Comparison of ENCODE assay signal across 15 cellular contexts in the genomic region with DNA sequence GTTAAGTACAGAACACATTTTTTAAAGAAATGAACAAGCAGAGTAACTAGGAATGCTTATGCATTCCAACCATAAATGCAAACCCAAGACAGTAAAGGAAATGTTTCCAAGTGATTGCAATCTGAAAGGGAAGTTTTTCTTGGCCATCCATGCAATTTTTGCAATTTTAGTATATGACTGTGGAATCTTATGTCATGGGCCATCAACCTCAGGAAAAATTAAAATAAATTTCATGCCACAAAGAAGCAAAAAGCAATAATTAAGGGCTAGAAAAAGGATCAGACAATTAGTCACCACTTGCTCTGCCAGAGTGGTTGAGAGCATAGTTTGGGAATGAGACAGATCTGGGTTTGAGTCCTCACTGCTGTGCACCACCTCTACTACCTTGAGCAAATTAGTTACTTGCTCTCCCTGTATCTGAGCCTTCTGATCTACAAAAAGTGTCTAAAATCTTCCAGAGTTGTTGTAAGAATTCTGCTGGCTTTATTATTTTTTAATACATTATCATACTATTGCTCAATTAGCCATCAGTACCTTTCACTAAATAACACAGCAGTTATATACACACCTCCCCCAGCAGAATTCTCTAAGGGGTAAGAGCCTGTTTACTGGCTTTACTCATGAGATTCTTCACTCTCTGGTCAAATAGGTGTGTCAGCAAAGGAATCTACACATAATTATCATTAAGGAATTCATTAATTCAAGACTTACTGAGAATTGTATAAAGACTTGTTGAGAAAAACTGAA. TPM values are rescaled to one million over a fixed set of nuclear protein-coding genes. Genes with fewer than 3 reads are reported as not detected.
DNase-seq lines count a peak whose midpoint lies in the region; ATAC-seq, FAIRE-seq and TF ChIP-seq lines count a peak whose summit lies in the region.
"Had no signal": no experiment of that assay in that cellular context is flagged by ENCODE, and none has a peak within 500 bp of the region (broad histone marks: within the 10 kb centered on the region; RNA-seq: fewer than 3 reads in every experiment).

No MANE protein-coding gene starts in this region.

- CTCF ChIA-PET in SK-N-SH (lab: Yijun Ruan, JAX): interaction anchor here (0.6 kb wide), 1 partner anchor 337 kb away, joined by 3 read pairs; no protein-coding TSS in a partner anchor

- DNase-seq in GM04503 (ENCODE audit: low read depth) (peak; percentile 95), SK-N-SH (no peak), fibroblast of mammary gland (ENCODE audit: low read depth) (peak; percentile 93), retinal pigment epithelial cell (ENCODE audit: low read depth) (peak; percentile 78), COLO829 (ENCODE audit: low spot score) (no peak), frontal cortex (ENCODE audit: low spot score in 2 of 2) (no peak), DMS79 (lab: John Stamatoyannopoulos, UW) (no peak)
- DNase-seq: activated CD4-positive, alpha-beta T cell treated with anti-CD3 and anti-CD28 coated beads, Interleukin-2, amount 50 U/mL, for 48 hours; naive thymus-derived CD8-positive, alpha-beta T cell; NCI-H2171 treated with DMSO at 0.1 percent for 48 hours; sigmoid colon had no signal

- no peak for FAIRE-seq in frontal cortex (lab: Jason Lieb, UNC)
- FAIRE-seq: islet of Langerhans had no signal

- H2AFZ ChIP-seq in SK-N-SH (ENCODE audit: low read depth): peak overlapping the region; percentile 8; the same call in 1 of the 2 replicates

- H3K4me1 ChIP-seq in SK-N-SH (ENCODE audit: control insufficient read depth in 1 of 2, insufficient read depth in 2 of 2, low read depth in 1 of 2, low read length in 1 of 2) (peaks cover 0 to 44% of the 10 kb centered on the region in 2 experiments), gastroesophageal sphincter (no peaks in the 10 kb centered on the region)
- H3K4me1 ChIP-seq: sigmoid colon had no signal

- H3K36me3 ChIP-seq in SK-N-SH (replicated peaks in 1 of 2; ENCODE audit: control insufficient read depth in 1 of 2, insufficient read depth in 2 of 2, low read length in 1 of 2): no peaks in the 10 kb centered on the region
- H3K36me3 ChIP-seq in gastroesophageal sphincter: no peaks in the 10 kb centered on the region
- H3K36me3 ChIP-seq: sigmoid colon, thoracic aorta had no signal

- TF ChIP-seq EP300 in SK-N-SH (IDR thresholded peaks at IDR 0.05; ENCODE audit: borderline replicate concordance in 1 of 2, low read depth in 1 of 2, low read length in 1 of 2): peak; percentile 85 to 100
- TF ChIP-seq EP300 in gastroesophageal sphincter (IDR thresholded peaks at IDR 0.05): no peak

- TF ChIP-seq RAD21 in SK-N-SH (IDR thresholded peaks at IDR 0.05; ENCODE audit: low read length): no peak

- H3K4me3 ChIP-seq in SK-N-SH (ENCODE audit: low read depth in 2 of 2, low read length in 1 of 2) (no peak overlapping the region), fibroblast of mammary gland (ENCODE audit: control insufficient read depth, low read depth, low read length) (no peak overlapping the region), retinal pigment epithelial cell (ENCODE audit: low read length) (no peak overlapping the region), gastroesophageal sphincter (no peak overlapping the region)
- H3K4me3 ChIP-seq: sigmoid colon, thoracic aorta had no signal

- no peak for ATAC-seq in gastroesophageal sphincter
- ATAC-seq: esophagus mucosa; naive thymus-derived CD8-positive, alpha-beta T cell had no signal

- H3K9me2 ChIP-seq in SK-N-SH: no peaks in the 10 kb centered on the region

- H3K79me2 ChIP-seq in SK-N-SH (ENCODE audit: insufficient read depth): 0 out of 2 replicates have a peak, but pooled peaks cover 6% of the 10 kb centered on the region

- no peak for TF ChIP-seq POLR2A in gastroesophageal sphincter (IDR thresholded peaks at IDR 0.05)

- TF ChIP-seq CTCF in SK-N-SH (IDR thresholded peaks at IDR 0.05): no peak
- no peak for TF ChIP-seq CTCF in fibroblast of mammary gland (conservative IDR thresholded peaks at IDR 0.05; ENCODE audit: control insufficient read depth, insufficient read depth, low read depth, low read length)
- TF ChIP-seq CTCF in retinal pigment epithelial cell (conservative IDR thresholded peaks at IDR 0.05; ENCODE audit: low read depth, low read length): no peak
- TF ChIP-seq CTCF in gastroesophageal sphincter (IDR thresholded peaks at IDR 0.05): no peak

- H3K9me3 ChIP-seq in SK-N-SH (no peaks in the 10 kb centered on the region), gastroesophageal sphincter (no peaks in the 10 kb centered on the region)
- H3K9me3 ChIP-seq: sigmoid colon, thoracic aorta had no signal

- H3K27me3 ChIP-seq in SK-N-SH (ENCODE audit: insufficient read depth): no peaks in the 10 kb centered on the region
- no peaks in the 10 kb centered on the region for H3K27me3 ChIP-seq in gastroesophageal sphincter
- H3K27me3 ChIP-seq: sigmoid colon had no signal

- H3K27ac ChIP-seq in SK-N-SH (ENCODE audit: low read depth in 2 of 2, low read length in 1 of 2) (peak overlapping the region; percentile 78 to 94; a peak in 3 of 4 replicates), gastroesophageal sphincter (no peak overlapping the region)
- H3K27ac ChIP-seq: sigmoid colon, thoracic aorta had no signal

- peak overlapping the region; percentile 50; the same call in 1 of the 2 replicates for H3K4me2 ChIP-seq in SK-N-SH

- POLR2A ChIA-PET in SK-N-SH (lab: Yijun Ruan, JAX): no interaction called here

- H4K20me1 ChIP-seq in SK-N-SH (ENCODE audit: insufficient read depth): no peaks in the 10 kb centered on the region

- peaks cover 68% of the 10 kb centered on the region for H3F3A ChIP-seq in SK-N-SH (replicated peaks; ENCODE audit: insufficient read depth)

- peak overlapping the region; percentile 55; the same call in 1 of the 2 replicates for H3K9ac ChIP-seq in SK-N-SH

TF ChIP-seq in SK-N-SH, 30 proteins besides CTCF, POLR2A, EP300 and RAD21 (continues in another document):
- TF ChIP-seq FOSL2 (IDR thresholded peaks at IDR 0.05; ENCODE audit: borderline replicate concordance, low read depth) (peak; percentile 96), GATA2 (CRISPR knock-in tag; IDR thresholded peaks at IDR 0.05) (no peak), MXI1 (IDR thresholded peaks at IDR 0.05; ENCODE audit: low read depth, low read length) (no peak), TAF1 (IDR thresholded peaks at IDR 0.05; ENCODE audit: borderline replicate concordance, low read depth, low read length) (peak; percentile 26; the same call in 1 of the 2 replicates), SIN3A (IDR thresholded peaks at IDR 0.05; ENCODE audit: borderline replicate concordance, low read depth, low read length) (peak; percentile 62; the same call in 1 of the 2 replicates), CHD2 (IDR thresholded peaks at IDR 0.05; ENCODE audit: low read length, partially characterized antibody) (no peak), GABPA (IDR thresholded peaks at IDR 0.05; ENCODE audit: low read depth) (no peak; the same call in 1 of the 2 replicates), TCF12 (IDR thresholded peaks at IDR 0.05) (peak; percentile 99), SMC3 (IDR thresholded peaks at IDR 0.05; ENCODE audit: low read depth, low read length) (no peak), RXRA (IDR thresholded peaks at IDR 0.05; ENCODE audit: borderline replicate concordance, low read depth) (peak; percentile 93), JUND (IDR thresholded peaks at IDR 0.05) (peak; percentile 100), RFX5 (IDR thresholded peaks at IDR 0.05; ENCODE audit: low read length) (no peak), TEAD4 (IDR thresholded peaks at IDR 0.05; ENCODE audit: borderline replicate concordance, insufficient read depth) (peak; percentile 100)
- TF ChIP-seq, protein P1, sequence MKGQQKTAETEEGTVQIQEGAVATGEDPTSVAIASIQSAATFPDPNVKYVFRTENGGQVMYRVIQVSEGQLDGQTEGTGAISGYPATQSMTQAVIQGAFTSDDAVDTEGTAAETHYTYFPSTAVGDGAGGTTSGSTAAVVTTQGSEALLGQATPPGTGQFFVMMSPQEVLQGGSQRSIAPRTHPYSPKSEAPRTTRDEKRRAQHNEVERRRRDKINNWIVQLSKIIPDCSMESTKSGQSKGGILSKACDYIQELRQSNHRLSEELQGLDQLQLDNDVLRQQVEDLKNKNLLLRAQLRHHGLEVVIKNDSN (IDR thresholded peaks at IDR 0.05; ENCODE audit: borderline replicate concordance, low read depth): peak; percentile 15; the same call in 1 of the 2 replicates
- TF ChIP-seq, protein P2, sequence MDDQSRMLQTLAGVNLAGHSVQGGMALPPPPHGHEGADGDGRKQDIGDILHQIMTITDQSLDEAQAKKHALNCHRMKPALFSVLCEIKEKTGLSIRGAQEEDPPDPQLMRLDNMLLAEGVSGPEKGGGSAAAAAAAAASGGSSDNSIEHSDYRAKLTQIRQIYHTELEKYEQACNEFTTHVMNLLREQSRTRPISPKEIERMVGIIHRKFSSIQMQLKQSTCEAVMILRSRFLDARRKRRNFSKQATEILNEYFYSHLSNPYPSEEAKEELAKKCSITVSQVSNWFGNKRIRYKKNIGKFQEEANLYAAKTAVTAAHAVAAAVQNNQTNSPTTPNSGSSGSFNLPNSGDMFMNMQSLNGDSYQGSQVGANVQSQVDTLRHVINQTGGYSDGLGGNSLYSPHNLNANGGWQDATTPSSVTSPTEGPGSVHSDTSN (IDR thresholded peaks at IDR 0.05): peak; percentile 99
- TF ChIP-seq, protein P3, sequence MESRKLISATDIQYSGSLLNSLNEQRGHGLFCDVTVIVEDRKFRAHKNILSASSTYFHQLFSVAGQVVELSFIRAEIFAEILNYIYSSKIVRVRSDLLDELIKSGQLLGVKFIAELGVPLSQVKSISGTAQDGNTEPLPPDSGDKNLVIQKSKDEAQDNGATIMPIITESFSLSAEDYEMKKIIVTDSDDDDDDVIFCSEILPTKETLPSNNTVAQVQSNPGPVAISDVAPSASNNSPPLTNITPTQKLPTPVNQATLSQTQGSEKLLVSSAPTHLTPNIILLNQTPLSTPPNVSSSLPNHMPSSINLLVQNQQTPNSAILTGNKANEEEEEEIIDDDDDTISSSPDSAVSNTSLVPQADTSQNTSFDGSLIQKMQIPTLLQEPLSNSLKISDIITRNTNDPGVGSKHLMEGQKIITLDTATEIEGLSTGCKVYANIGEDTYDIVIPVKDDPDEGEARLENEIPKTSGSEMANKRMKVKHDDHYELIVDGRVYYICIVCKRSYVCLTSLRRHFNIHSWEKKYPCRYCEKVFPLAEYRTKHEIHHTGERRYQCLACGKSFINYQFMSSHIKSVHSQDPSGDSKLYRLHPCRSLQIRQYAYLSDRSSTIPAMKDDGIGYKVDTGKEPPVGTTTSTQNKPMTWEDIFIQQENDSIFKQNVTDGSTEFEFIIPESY (IDR thresholded peaks at IDR 0.05; ENCODE audit: borderline replicate concordance, low read depth): peak; percentile 88
- TF ChIP-seq, protein P4, sequence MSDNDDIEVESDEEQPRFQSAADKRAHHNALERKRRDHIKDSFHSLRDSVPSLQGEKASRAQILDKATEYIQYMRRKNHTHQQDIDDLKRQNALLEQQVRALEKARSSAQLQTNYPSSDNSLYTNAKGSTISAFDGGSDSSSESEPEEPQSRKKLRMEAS (IDR thresholded peaks at IDR 0.05; ENCODE audit: low read depth): peak; percentile 76

RNA-seq across cellular contexts. Expression of a gene that starts 49.8 kb away (rescaled TPM):
- polyA plus RNA-seq in SK-N-SH (2012; rRNA removed): 248 and 298 TPM in 2 replicates
- polyA plus RNA-seq in SK-N-SH (2012; cell fraction: cytosol; rRNA removed): 185 and 239 TPM in 2 replicates
- polyA plus RNA-seq in SK-N-SH (2012; cell fraction: nucleus; rRNA removed): 255 and 545 TPM in 2 replicates
- total RNA-seq in frontal cortex (18.8 TPM), gastroesophageal sphincter (100 to 1,000 TPM; 153 to 266 (median 203) TPM)

Comparison
In these comparisons a context has a peak if more than half of its experiments do, and no peak if none do; other contexts are left out.
1. DNase-seq: peak in GM04503 (single experiment), fibroblast of mammary gland (single experiment) and retinal pigment epithelial cell (single experiment); none in SK-N-SH (single experiment), COLO829 (single experiment), frontal cortex (0 of 2) and DMS79 (single experiment).
2. H3K27ac ChIP-seq: peak in SK-N-SH (2 of 2); none in gastroesophageal sphincter (0 of 4).